Comparison of ENCODE assay signal across 17 cellular contexts in the genomic region with DNA sequence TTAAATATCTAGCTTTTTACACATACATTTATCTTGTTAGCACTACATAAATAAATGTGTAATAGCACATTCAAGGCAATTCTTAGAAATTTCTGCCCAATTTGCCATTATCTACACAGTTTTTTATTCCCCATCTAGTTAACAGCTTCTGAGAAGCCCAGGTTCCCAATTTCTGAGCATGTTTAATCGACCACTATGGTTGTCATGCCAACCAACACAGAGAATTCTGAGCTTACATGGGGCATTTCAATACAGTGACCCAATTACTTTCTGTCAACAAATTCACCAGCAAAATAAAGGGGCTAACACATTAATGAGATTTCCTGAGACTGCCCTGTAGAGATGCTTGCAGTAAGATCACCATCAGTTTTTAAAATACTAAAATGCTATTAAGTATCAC. TPM values are rescaled to one million over a fixed set of nuclear protein-coding genes. Genes with fewer than 3 reads are reported as not detected.
"Had no signal": no experiment of that assay in that cellular context is flagged by ENCODE, and none has a peak within 500 bp of the region (broad histone marks: within the 10 kb centered on the region; RNA-seq: fewer than 3 reads in every experiment).

No MANE protein-coding gene starts in this region.

- H3K27me3 ChIP-seq: ascending aorta, foreskin keratinocyte, thyroid gland had no signal

- H3K9me3 Mint-ChIP-seq: activated naive CD4-positive, alpha-beta T cell treated with anti-CD3 and anti-CD28 coated beads, Interleukin-2, amount 50 U/mL, for 24 hours; endodermal cell; nephron had no signal

- H3K36me3 ChIP-seq: ascending aorta, thyroid gland, WERI-Rb-1 had no signal

- H3K4me3 Mint-ChIP-seq: activated naive CD4-positive, alpha-beta T cell treated with anti-CD3 and anti-CD28 coated beads, Interleukin-2, amount 50 U/mL, for 24 hours; endodermal cell; nephron had no signal

- H3K36me3 Mint-ChIP-seq: activated naive CD4-positive, alpha-beta T cell treated with anti-CD3 and anti-CD28 coated beads, Interleukin-2, amount 50 U/mL, for 24 hours had no signal

- H3K27ac ChIP-seq: ascending aorta, foreskin keratinocyte, thyroid gland, WERI-Rb-1 had no signal

- H3K27me3 Mint-ChIP-seq: activated naive CD4-positive, alpha-beta T cell treated with anti-CD3 and anti-CD28 coated beads, Interleukin-2, amount 50 U/mL, for 24 hours had no signal

- H3K27ac Mint-ChIP-seq: activated naive CD4-positive, alpha-beta T cell treated with anti-CD3 and anti-CD28 coated beads, Interleukin-2, amount 50 U/mL, for 24 hours; endodermal cell; nephron had no signal

- H3K4me1 ChIP-seq: ascending aorta, foreskin keratinocyte, thyroid gland had no signal

- DNase-seq: activated CD4-positive, alpha-beta T cell treated with anti-CD3 and anti-CD28 coated beads, Interleukin-2, amount 50 U/mL, for 4 hours; activated gamma-delta T cell; endodermal cell; foreskin keratinocyte; midbrain; stimulated activated CD4-positive, alpha-beta T cell treated with anti-CD3 and anti-CD28 coated beads, Interleukin-12 subunit alpha, Interleukin-12 subunit beta, amount 100 ng/mL, for 4 hours; stimulated activated CD4-positive, alpha-beta T cell treated with anti-CD3 and anti-CD28 coated beads, Interleukin-1b, Interleukin-23, amount 100 ng/mL, for 48 hours; stimulated activated CD8-positive, alpha-beta memory T cell treated with anti-CD3 and anti-CD28 coated beads, Interleukin-4, amount 100 ng/mL, for 48 hours; stimulated activated naive CD4-positive, alpha-beta T cell; T-helper 2 cell; thyroid gland; WERI-Rb-1 had no signal

- H3K4me3 ChIP-seq: ascending aorta, thyroid gland had no signal

- H3K9me3 ChIP-seq: ascending aorta, thyroid gland had no signal

- H3K4me1 Mint-ChIP-seq: activated naive CD4-positive, alpha-beta T cell treated with anti-CD3 and anti-CD28 coated beads, Interleukin-2, amount 50 U/mL, for 24 hours; nephron had no signal

RNA-seq across cellular contexts. Expression of a gene that starts 22.0 kb away (rescaled TPM):
- total RNA-seq: activated CD8-positive, alpha-beta memory T cell treated with anti-CD3 and anti-CD28 coated beads for 36 hours; bronchial epithelial cell; foreskin keratinocyte had no signal
